In the genomic region with DNA sequence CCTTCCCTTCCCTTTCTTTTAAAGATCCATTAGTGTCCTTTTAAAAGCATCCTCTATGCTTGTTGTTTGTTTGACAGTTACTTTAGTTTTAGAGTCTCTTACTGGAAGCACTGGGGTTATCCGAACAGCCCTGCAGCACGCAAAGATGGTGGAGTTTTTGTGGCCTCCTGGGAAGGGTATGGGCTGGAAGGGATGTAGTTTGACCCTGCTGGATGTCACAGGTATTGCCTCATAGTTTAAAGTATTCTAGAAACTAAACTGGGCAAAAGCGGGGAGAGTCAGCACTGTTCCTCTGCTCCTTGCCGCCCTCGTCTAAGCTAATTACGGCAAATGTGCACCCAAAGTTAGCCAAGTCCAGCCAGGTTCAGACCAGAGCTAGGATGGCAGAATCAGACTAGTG, we compare ENCODE assay signal across 11 cellular contexts. TPM values are rescaled to one million over a fixed set of nuclear protein-coding genes. Genes with fewer than 3 reads are reported as not detected.
DNase-seq lines count a peak whose midpoint lies in the region; ATAC-seq, FAIRE-seq and TF ChIP-seq lines count a peak whose summit lies in the region.
"Had no signal": no experiment of that assay in that cellular context is flagged by ENCODE, and none has a peak within 500 bp of the region (broad histone marks: within the 10 kb centered on the region; RNA-seq: fewer than 3 reads in every experiment).

No MANE protein-coding gene starts in this region.

- no peak overlapping the region for H2BK15ac ChIP-seq in neuronal stem cell (ENCODE audit: low read length)

- no peak overlapping the region for H3K4ac ChIP-seq in neuronal stem cell (ENCODE audit: low read length)

- no peak overlapping the region for H2BK120ac ChIP-seq in neuronal stem cell (ENCODE audit: low read depth, low read length)

- H3K14ac ChIP-seq in neuronal stem cell (ENCODE audit: low read length): no peak overlapping the region

- H3K4me3 ChIP-seq in bronchial epithelial cell (ENCODE audit: low read depth, low read length): no peak overlapping the region
- H3K4me3 ChIP-seq in neuronal stem cell (ENCODE audit: low read length in 2 of 2): no peak overlapping the region
- no peak overlapping the region for H3K4me3 ChIP-seq in WERI-Rb-1 (ENCODE audit: low read depth, low read length)
- H3K4me3 ChIP-seq: skin epidermis had no signal

- no peak overlapping the region for H2BK12ac ChIP-seq in neuronal stem cell (ENCODE audit: low read length)

- no peak overlapping the region for H3K9ac ChIP-seq in neuronal stem cell (ENCODE audit: low read depth, low read length, poor library complexity)

- no peak overlapping the region for H4K8ac ChIP-seq in neuronal stem cell (ENCODE audit: low read depth, low read length)

- H3K4me1 ChIP-seq in neuronal stem cell (ENCODE audit: control insufficient read depth in 2 of 2, insufficient read depth in 1 of 2, low read depth in 1 of 2, low read length in 2 of 2): no peaks in the 10 kb centered on the region

- no peak overlapping the region for H3K27ac ChIP-seq in neuronal stem cell (replicated peaks; ENCODE audit: low read length)
- no peak overlapping the region for H3K27ac ChIP-seq in WERI-Rb-1

- no peak overlapping the region for H3K4me2 ChIP-seq in neuronal stem cell (ENCODE audit: insufficient read depth, low read length, poor library complexity, severe bottlenecking)

- DNase-seq in DMS53 (lab: John Stamatoyannopoulos, UW): peak; percentile 40
- no peak for DNase-seq in DMS53 treated with DMSO at 0.1 percent for 48 hours (lab: John Stamatoyannopoulos, UW; ENCODE audit: unreplicated experiment)
- DNase-seq in bronchial epithelial cell (ENCODE audit: low read depth): no peak
- DNase-seq in neuronal stem cell (ENCODE audit: low spot score): no peak
- no peak for DNase-seq in RKO (ENCODE audit: low spot score)
- no peak for DNase-seq in NCI-H748 (lab: John Stamatoyannopoulos, UW; ENCODE audit: unreplicated experiment)
- no peak for DNase-seq in WERI-Rb-1
- DNase-seq: NCI-H345 had no signal

- no peak overlapping the region for H2BK5ac ChIP-seq in neuronal stem cell (ENCODE audit: low read length)

- no peaks in the 10 kb centered on the region for H3K27me3 ChIP-seq in bronchial epithelial cell (ENCODE audit: control insufficient read depth, insufficient read depth, low read length)
- H3K27me3 ChIP-seq in neuronal stem cell (ENCODE audit: control insufficient read depth in 3 of 3, insufficient read depth in 3 of 3, low read depth in 1 of 3, low read length in 3 of 3): no peaks in the 10 kb centered on the region
- H3K27me3 ChIP-seq in WERI-Rb-1 (ENCODE audit: insufficient read depth, low read depth, severe bottlenecking): no peaks in the 10 kb centered on the region

- WGBS in neuronal stem cell (ENCODE audit: extremely low coverage in 2 of 2, insufficient read length in 2 of 2, insufficient replicate concordance in 1 of 2), 2 donors: no CpG with 5 or more reads among the region's 6 CpGs

- FAIRE-seq in bronchial epithelial cell (lab: Jason Lieb, UNC): no peak
- FAIRE-seq: H54 had no signal

- no peaks in the 10 kb centered on the region for H3K9me3 ChIP-seq in neuronal stem cell (replicated peaks in 1 of 2; ENCODE audit: control insufficient read depth in 2 of 2, insufficient read depth in 1 of 2, low read depth in 1 of 2, low read length in 2 of 2)
- no peaks in the 10 kb centered on the region for H3K9me3 ChIP-seq in WERI-Rb-1 (ENCODE audit: severe bottlenecking)

- TF ChIP-seq CTCF in bronchial epithelial cell (IDR thresholded peaks at IDR 0.05; ENCODE audit: insufficient read depth, low read length, severe bottlenecking) (peak; percentile 11), WERI-Rb-1 (IDR thresholded peaks at IDR 0.05; ENCODE audit: low read depth, low read length) (no peak)

- H4K91ac ChIP-seq in neuronal stem cell (ENCODE audit: low read depth, low read length, poor library complexity): no peak overlapping the region

- H2AFZ ChIP-seq in neuronal stem cell (ENCODE audit: low read length): peak overlapping the region; percentile 47

- ATAC-seq in HG03354 (IDR thresholded peaks at IDR 0.05; ENCODE audit: poor library complexity, severe bottlenecking, unreplicated experiment): peak; percentile 87

- no peak overlapping the region for H3K23ac ChIP-seq in neuronal stem cell (ENCODE audit: low read depth, low read length, poor library complexity)

- no peaks in the 10 kb centered on the region for H3K79me1 ChIP-seq in neuronal stem cell (ENCODE audit: low read depth, low read length)

- no peak overlapping the region for H3K18ac ChIP-seq in neuronal stem cell (ENCODE audit: low read length)

- H3K36me3 ChIP-seq in bronchial epithelial cell (ENCODE audit: control insufficient read depth, insufficient read depth, low read length) (no peaks in the 10 kb centered on the region), neuronal stem cell (replicated peaks in 1 of 2; ENCODE audit: control insufficient read depth in 2 of 2, insufficient read depth in 2 of 2, low read length in 2 of 2) (no peaks in the 10 kb centered on the region), WERI-Rb-1 (no peaks in the 10 kb centered on the region)

- H2AK5ac ChIP-seq in neuronal stem cell (ENCODE audit: low read depth, low read length): no peak overlapping the region

RNA-seq across cellular contexts. Expression of gene GNAI1, which starts 35.8 kb away (rescaled TPM):
- total RNA-seq in bronchial epithelial cell: 56.1 and 89.5 TPM in 2 replicates
- polyA plus RNA-seq in neuronal stem cell (2013, experiment 1 of 2): 19.6 TPM
- polyA plus RNA-seq in neuronal stem cell (2013, experiment 2 of 2): 20.4 TPM
